1 cellular context compared by ENCODE assay signal in genomic region chr17:81593105-81593871, GRCh38.
TF ChIP-seq lines count a peak whose summit lies in the region.

No MANE protein-coding gene starts in this region.

TF ChIP-seq in GM12878, 131 proteins besides CTCF, POLR2A, EP300 and RAD21:
- no peak for TF ChIP-seq TBL1XR1 (IDR thresholded peaks at IDR 0.05; ENCODE audit: low read depth, low read length)
- no peak for TF ChIP-seq JUNB (IDR thresholded peaks at IDR 0.05)
- no peak for TF ChIP-seq ZNF24 (IDR thresholded peaks at IDR 0.05)
- no peak for TF ChIP-seq ATF7 (IDR thresholded peaks at IDR 0.05; ENCODE audit: low read depth)
- no peak for TF ChIP-seq ZNF274 (IDR thresholded peaks at IDR 0.05; ENCODE audit: insufficient read depth, insufficient read length)
- no peak for TF ChIP-seq ATF3 (IDR thresholded peaks at IDR 0.05; ENCODE audit: borderline replicate concordance, extremely low read depth, low read depth, low read length)
- no peak for TF ChIP-seq BACH1 (IDR thresholded peaks at IDR 0.05; ENCODE audit: borderline replicate concordance)
- TF ChIP-seq ETV6 (conservative IDR thresholded peaks at IDR 0.05 in 1 of 2, IDR thresholded peaks at IDR 0.05 in 1 of 2; ENCODE audit: borderline replicate concordance in 1 of 2, low read depth in 1 of 2): no peak
- TF ChIP-seq ZBTB4 (CRISPR knock-in tag; IDR thresholded peaks at IDR 0.05): no peak
- TF ChIP-seq STAT1 (conservative IDR thresholded peaks at IDR 0.05): no peak
- TF ChIP-seq E2F4 (IDR thresholded peaks at IDR 0.05; ENCODE audit: low read depth, low read length): no peak
- TF ChIP-seq SREBF2 (IDR thresholded peaks at IDR 0.05; ENCODE audit: low read length): no peak
- TF ChIP-seq MLLT1 (IDR thresholded peaks at IDR 0.05): no peak
- no peak for TF ChIP-seq NR2C1 (IDR thresholded peaks at IDR 0.05)
